Comparison of ENCODE assay signal across 17 cellular contexts in genomic region chr12:130081420-130081819, GRCh38.
DNase-seq lines count a peak whose midpoint lies in the region; TF ChIP-seq lines count a peak whose summit lies in the region.
"Had no signal": no experiment of that assay in that cellular context is flagged by ENCODE, and none has a peak within 500 bp of the region (broad histone marks: within the 10 kb centered on the region; RNA-seq: fewer than 3 reads in every experiment).

No MANE protein-coding gene starts in this region.

- H3K36me3 ChIP-seq in BLaER1, result 0 out of 2 replicates have a peak, but pooled peaks cover 6% of the 10 kb centered on the region
- H3K36me3 ChIP-seq in neural progenitor cell, result no peaks in the 10 kb centered on the region
- H3K36me3 ChIP-seq: HAP-1 had no signal

- peaks cover 11% of the 10 kb centered on the region for H3K9me3 Mint-ChIP-seq in neural progenitor cell
- H3K9me3 Mint-ChIP-seq in type B pancreatic cell, result peaks cover 9% of the 10 kb centered on the region

- H3K4me2 ChIP-seq in BLaER1, result peak overlapping the region; percentile 24
- H3K4me2 ChIP-seq in neural progenitor cell, result peak overlapping the region; percentile 58
- H3K4me2 ChIP-seq: A549 had no signal

- H3K79me2 ChIP-seq in neural progenitor cell (ENCODE audit: low read depth), result no peaks in the 10 kb centered on the region

- TF ChIP-seq CTCF in neural progenitor cell (IDR thresholded peaks at IDR 0.05), result no peak
- TF ChIP-seq CTCF in type B pancreatic cell (conservative IDR thresholded peaks at IDR 0.05), result no peak

- H3K36me3 Mint-ChIP-seq in neural progenitor cell (no peaks in the 10 kb centered on the region), type B pancreatic cell (no peaks in the 10 kb centered on the region)
- H3K36me3 Mint-ChIP-seq: CD8-positive, alpha-beta T cell had no signal

- no peak overlapping the region for H2AFZ ChIP-seq in neural progenitor cell (replicated peaks)
- H2AFZ ChIP-seq: GM23248 had no signal

- peak overlapping the region; percentile 89 for H3K27ac Mint-ChIP-seq in neural progenitor cell
- no peak overlapping the region for H3K27ac Mint-ChIP-seq in type B pancreatic cell
- H3K27ac Mint-ChIP-seq: CD8-positive, alpha-beta T cell had no signal

- H3K9me3 ChIP-seq in BLaER1 (peaks cover 66% of the 10 kb centered on the region), neural progenitor cell (ENCODE audit: low read depth) (no peaks in the 10 kb centered on the region)
- H3K9me3 ChIP-seq: HAP-1 had no signal

- peaks cover 15% of the 10 kb centered on the region for H3F3A ChIP-seq in neural progenitor cell (ENCODE audit: low read depth)

- H3K4me3 Mint-ChIP-seq in neural progenitor cell (peak overlapping the region; percentile 62), type B pancreatic cell (peak overlapping the region; percentile 19)
- H3K4me3 Mint-ChIP-seq: CD8-positive, alpha-beta T cell had no signal

- H4K20me1 ChIP-seq in BLaER1 (no peaks in the 10 kb centered on the region), neural progenitor cell (ENCODE audit: low read depth) (no peaks in the 10 kb centered on the region)

- H3K27me3 ChIP-seq in BLaER1 (no peaks in the 10 kb centered on the region), neural progenitor cell (peaks cover 52% of the 10 kb centered on the region)

- H3K4me1 ChIP-seq in BLaER1, result peaks cover 59% of the 10 kb centered on the region
- H3K4me1 ChIP-seq in neural progenitor cell, result peaks cover 20% of the 10 kb centered on the region
- H3K4me1 ChIP-seq: A549, HAP-1 had no signal

- H3K27me3 Mint-ChIP-seq in neural progenitor cell (ENCODE audit: insufficient read depth, low read depth) (peaks cover 31% of the 10 kb centered on the region), type B pancreatic cell (peaks cover 65% of the 10 kb centered on the region)

- no peak overlapping the region for H3K4me3 ChIP-seq in BLaER1
- H3K4me3 ChIP-seq in neural progenitor cell, result peak overlapping the region; percentile 25
- H3K4me3 ChIP-seq: A549, GM23248, HAP-1 had no signal

- H3K9ac ChIP-seq in BLaER1 (no peak overlapping the region), neural progenitor cell (no peak overlapping the region)
- H3K9ac ChIP-seq: GM23248 had no signal

- no peak overlapping the region for H3K27ac ChIP-seq in BLaER1
- peak overlapping the region; percentile 10 for H3K27ac ChIP-seq in cingulate gyrus (ENCODE audit: low read depth, low read length)
- H3K27ac ChIP-seq in neural progenitor cell, result no peak overlapping the region
- H3K27ac ChIP-seq: 22Rv1, A549, GM23248, HL-60 had no signal

- H3K4me1 Mint-ChIP-seq in neural progenitor cell (peaks cover 74% of the 10 kb centered on the region), type B pancreatic cell (ENCODE audit: unreplicated experiment) (peaks cover 49% of the 10 kb centered on the region)

- DNase-seq in neural progenitor cell (ENCODE audit: low spot score) (peak; percentile 82), type B pancreatic cell (ENCODE audit: extremely low spot score, unreplicated experiment) (no peak), OCI-M2 (lab: John Stamatoyannopoulos, UW; ENCODE audit: unreplicated experiment) (no peak), DMS79 treated with DMSO at 0.1 percent for 48 hours (lab: John Stamatoyannopoulos, UW) (no peak)
- DNase-seq in activated CD4-positive, alpha-beta T cell treated with anti-CD3 and anti-CD28 coated beads, Interleukin-2, amount 50 U/mL, for 4 hours, result no peak
- DNase-seq: AML-193; CD8-positive, alpha-beta T cell; DMS 273 treated with DMSO at 0.1 percent for 48 hours; DMS53; GM23248; IMR-90 had no signal
